Comparison of ENCODE assay signal across 7 cellular contexts in genomic region chr18:50330176-50330575, GRCh38.
"Had no signal": no experiment of that assay in that cellular context is flagged by ENCODE, and none has a peak within 500 bp of the region (broad histone marks: within the 10 kb centered on the region; RNA-seq: fewer than 3 reads in every experiment).

No MANE protein-coding gene starts in this region.

- H3K9ac ChIP-seq: GM23248 had no signal

- ATAC-seq: HCT116 had no signal

- H3K36me3 ChIP-seq: HAP-1 had no signal

- H2AFZ ChIP-seq: GM23248 had no signal

- H3K27ac ChIP-seq: GM23248 had no signal

- DNase-seq: GM23248, GOT3, H7, HFFc6, IMR-90 had no signal

- H3K4me3 ChIP-seq: GM23248, HAP-1 had no signal
